Comparison of ENCODE assay signal across 23 cellular contexts in the genomic region with DNA sequence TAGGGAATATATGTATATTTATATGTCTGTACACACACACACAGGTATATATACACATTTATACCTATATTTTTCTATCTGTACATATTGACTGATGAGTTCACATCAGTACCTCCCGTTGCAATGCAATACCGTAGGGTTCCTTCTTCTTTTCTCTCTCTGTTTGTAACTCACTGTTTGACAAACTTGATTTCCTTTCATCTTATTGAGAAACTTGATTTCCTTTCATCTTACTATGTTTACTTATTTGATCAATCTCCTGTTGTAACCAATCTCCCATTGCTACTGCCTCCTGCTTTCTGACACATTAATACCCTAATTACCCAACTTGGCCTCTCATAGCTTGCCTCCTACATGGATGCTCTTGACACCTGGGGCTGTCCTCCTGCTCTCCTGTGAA.
"Had no signal": no experiment of that assay in that cellular context is flagged by ENCODE, and none has a peak within 500 bp of the region (broad histone marks: within the 10 kb centered on the region; RNA-seq: fewer than 3 reads in every experiment).

No MANE protein-coding gene starts in this region.

- H3K27ac Mint-ChIP-seq: activated CD8-positive, alpha-beta T cell treated with anti-CD3 and anti-CD28 coated beads, Interleukin-2, amount 10 ng/mL, durations not matched to agents 7 days and 5 days; activated naive CD4-positive, alpha-beta T cell treated with anti-CD3 and anti-CD28 coated beads, Interleukin-2, amount 50 U/mL, for 24 hours; progenitor cell of endocrine pancreas had no signal

- H3K9me3 Mint-ChIP-seq: activated naive CD4-positive, alpha-beta T cell treated with anti-CD3 and anti-CD28 coated beads, Interleukin-2, amount 50 U/mL, for 24 hours; activated T-helper 1 cell treated with anti-CD3 and anti-CD28 coated beads, Interleukin-12 subunit alpha, Interleukin-12 subunit beta, Interleukin-2, Interleukin-4 antibody, amounts not matched to agents 30 ng/mL and 10 ng/mL and 1 ng/mL, durations not matched to agents 14 hours and 24 hours and 36 hours; naive thymus-derived CD8-positive, alpha-beta T cell; T-cell had no signal

- DNase-seq: activated CD4-positive, alpha-beta T cell treated with anti-CD3 and anti-CD28 coated beads for 1 hour; activated CD4-positive, alpha-beta T cell treated with anti-CD3 and anti-CD28 coated beads, Interleukin-2, amount 50 U/mL, for 1 hour; activated CD8-positive, alpha-beta T cell treated with anti-CD3 and anti-CD28 coated beads, Interleukin-2, amount 10 ng/mL, durations not matched to agents 7 days and 5 days; activated gamma-delta T cell; central memory CD4-positive, alpha-beta T cell; colonic mucosa; dorsolateral prefrontal cortex; esophagus squamous epithelium; left colon; naive thymus-derived CD8-positive, alpha-beta T cell; spleen; stimulated activated CD4-positive, alpha-beta T cell treated with anti-CD3 and anti-CD28 coated beads, Interleukin-4, amount 100 ng/mL, for 1 hour; stimulated activated naive CD4-positive, alpha-beta T cell treated with Interleukin-2 at 50 U/mL for 16 hours; T-cell; transverse colon; uterus; WERI-Rb-1 had no signal

- H3K9me3 ChIP-seq: colonic mucosa, esophagus squamous epithelium, gastroesophageal sphincter, heart left ventricle, spleen, transverse colon, uterus had no signal

- H3K27me3 ChIP-seq: colonic mucosa, dorsolateral prefrontal cortex, esophagus squamous epithelium, gastroesophageal sphincter, heart left ventricle, spleen, transverse colon, uterus had no signal

- H3K4me3 ChIP-seq: colonic mucosa, dorsolateral prefrontal cortex, esophagus squamous epithelium, gastroesophageal sphincter, heart left ventricle, lung, spleen, transverse colon, uterus had no signal

- H3K4me3 Mint-ChIP-seq: activated CD8-positive, alpha-beta T cell treated with anti-CD3 and anti-CD28 coated beads, Interleukin-2, amount 10 ng/mL, durations not matched to agents 7 days and 5 days; activated naive CD4-positive, alpha-beta T cell treated with anti-CD3 and anti-CD28 coated beads, Interleukin-2, amount 50 U/mL, for 24 hours; activated T-helper 1 cell treated with anti-CD3 and anti-CD28 coated beads, Interleukin-12 subunit alpha, Interleukin-12 subunit beta, Interleukin-2, Interleukin-4 antibody, amounts not matched to agents 30 ng/mL and 10 ng/mL and 1 ng/mL, durations not matched to agents 14 hours and 24 hours and 36 hours; naive thymus-derived CD8-positive, alpha-beta T cell; T-cell had no signal

- H3K27ac ChIP-seq: colonic mucosa, dorsolateral prefrontal cortex, spleen, transverse colon, uterus, WERI-Rb-1 had no signal

- H3K27me3 Mint-ChIP-seq: activated naive CD4-positive, alpha-beta T cell treated with anti-CD3 and anti-CD28 coated beads, Interleukin-2, amount 50 U/mL, for 24 hours; naive thymus-derived CD8-positive, alpha-beta T cell; progenitor cell of endocrine pancreas; T-cell had no signal

- ATAC-seq: activated CD8-positive, alpha-beta T cell treated with anti-CD3 and anti-CD28 coated beads, Interleukin-2, amount 10 ng/mL, durations not matched to agents 7 days and 5 days; gastroesophageal sphincter; left colon; naive thymus-derived CD8-positive, alpha-beta T cell; T-cell had no signal

- H3K36me3 ChIP-seq: colonic mucosa, esophagus squamous epithelium, gastroesophageal sphincter, transverse colon, uterus, WERI-Rb-1 had no signal
